ENCODE assay signal across 8 cellular contexts in genomic region chrX:123960956-123961267, GRCh38. TPM values are rescaled to one million over a fixed set of nuclear protein-coding genes. Genes with fewer than 3 reads are reported as not detected.
DNase-seq lines count a peak whose midpoint lies in the region; ATAC-seq and TF ChIP-seq lines count a peak whose summit lies in the region.

No MANE protein-coding gene starts in this region.

- H3K4me3 Mint-ChIP-seq in activated naive CD8-positive, alpha-beta T cell treated with anti-CD3 and anti-CD28 coated beads for 36 hours: peak overlapping the region; percentile 97

- H4K20me1 ChIP-seq in SK-N-SH (ENCODE audit: insufficient read depth): peaks cover 27% of the 10 kb centered on the region

- H3K9ac ChIP-seq in SK-N-SH: peak overlapping the region; percentile 98
- peak overlapping the region; percentile 95 to 98 for H3K9ac ChIP-seq in stomach smooth muscle (ENCODE audit: low read length in 2 of 2)

- H3K4me1 ChIP-seq in SK-N-SH (ENCODE audit: control insufficient read depth in 1 of 2, insufficient read depth in 2 of 2, low read depth in 1 of 2, low read length in 1 of 2): no peaks in the 10 kb centered on the region; a peak in 1 of 4 replicates
- no peaks in the 10 kb centered on the region for H3K4me1 ChIP-seq in stomach smooth muscle (ENCODE audit: control insufficient read depth, insufficient read depth, low read length)

- no peaks in the 10 kb centered on the region; the same call in 1 of the 2 replicates for H3K9me2 ChIP-seq in SK-N-SH

- H3K4me2 ChIP-seq in SK-N-SH: peak overlapping the region; percentile 81

- H3K4me3 ChIP-seq in SK-N-SH (ENCODE audit: low read depth in 2 of 2, low read length in 1 of 2) (peak overlapping the region; percentile 64 to 82), kidney epithelial cell (ENCODE audit: low read depth, low read length) (peak overlapping the region; percentile 81), stomach smooth muscle (ENCODE audit: low read length in 2 of 2) (peak overlapping the region; percentile 77 to 81)

- DNase-seq in SK-N-SH (no peak), kidney epithelial cell (ENCODE audit: low read depth) (no peak), NCI-H446 (lab: John Stamatoyannopoulos, UW) (no peak), AG08396 (ENCODE audit: low spot score) (no peak)
- DNase-seq in activated naive CD8-positive, alpha-beta T cell treated with anti-CD3 and anti-CD28 coated beads for 36 hours: peak; percentile 1

- H3K4me1 Mint-ChIP-seq in activated naive CD8-positive, alpha-beta T cell treated with anti-CD3 and anti-CD28 coated beads for 36 hours: peaks cover 13% of the 10 kb centered on the region

- POLR2A ChIA-PET in SK-N-SH (lab: Yijun Ruan, JAX): no interaction called here

- TF ChIP-seq RAD21 in SK-N-SH (IDR thresholded peaks at IDR 0.05; ENCODE audit: low read length): no peak

- CTCF ChIA-PET in SK-N-SH (lab: Yijun Ruan, JAX): interaction anchor here (0.5 to 3.3 kb wide), 3 partner anchors 16 to 128 kb away, joined by 3 to 15 read pairs (median 4); no protein-coding TSS in a partner anchor

- no peak for TF ChIP-seq CTCF in SK-N-SH (IDR thresholded peaks at IDR 0.05)
- TF ChIP-seq CTCF in kidney epithelial cell (IDR thresholded peaks at IDR 0.05; ENCODE audit: insufficient read depth, low read length, poor library complexity, severe bottlenecking): no peak

- H3F3A ChIP-seq in SK-N-SH (replicated peaks; ENCODE audit: insufficient read depth): peaks cover 21% of the 10 kb centered on the region

- peaks cover 5% of the 10 kb centered on the region for H3K27me3 Mint-ChIP-seq in activated naive CD8-positive, alpha-beta T cell treated with anti-CD3 and anti-CD28 coated beads for 36 hours

- peak overlapping the region; percentile 32; the same call in 1 of the 2 replicates for H2AFZ ChIP-seq in SK-N-SH (ENCODE audit: low read depth)

- H3K27me3 ChIP-seq in SK-N-SH (ENCODE audit: insufficient read depth): no peaks in the 10 kb centered on the region
- no peaks in the 10 kb centered on the region for H3K27me3 ChIP-seq in kidney epithelial cell (ENCODE audit: control insufficient read depth, insufficient read depth, low read length)
- no peaks in the 10 kb centered on the region for H3K27me3 ChIP-seq in stomach smooth muscle (ENCODE audit: control insufficient read depth in 1 of 2, insufficient read depth in 2 of 2, low read length in 2 of 2)

- H3K9me3 ChIP-seq in SK-N-SH: no peaks in the 10 kb centered on the region
- no peaks in the 10 kb centered on the region for H3K9me3 ChIP-seq in stomach smooth muscle (ENCODE audit: control insufficient read depth in 2 of 2, low read length in 2 of 2)

- H3K79me2 ChIP-seq in SK-N-SH (ENCODE audit: insufficient read depth): peaks cover 48% of the 10 kb centered on the region

- 5% methylated on average over 12 of the region's 13 CpGs for WGBS in SK-N-SH (ENCODE audit: low lambda C conversion rate)

- TF ChIP-seq EP300 in SK-N-SH (IDR thresholded peaks at IDR 0.05; ENCODE audit: borderline replicate concordance in 1 of 2, low read depth in 1 of 2, low read length in 1 of 2): no peak

- H3K9me3 Mint-ChIP-seq in activated naive CD8-positive, alpha-beta T cell treated with anti-CD3 and anti-CD28 coated beads for 36 hours: no peaks in the 10 kb centered on the region

- no peak for ATAC-seq in SK-N-SH treated with all-trans-retinoic acid at 6 μM for 48 hours
- no peak for ATAC-seq in HG02840 (IDR thresholded peaks at IDR 0.05; ENCODE audit: low FRiP score, unreplicated experiment)

- H3K36me3 Mint-ChIP-seq in activated naive CD8-positive, alpha-beta T cell treated with anti-CD3 and anti-CD28 coated beads for 36 hours: peaks cover 25% of the 10 kb centered on the region

- peak overlapping the region; percentile 90 to 96 for H3K27ac ChIP-seq in SK-N-SH (ENCODE audit: low read depth in 2 of 2, low read length in 1 of 2)
- peak overlapping the region; percentile 96 for H3K27ac ChIP-seq in stomach smooth muscle (ENCODE audit: low read length)

- peak overlapping the region; percentile 100 for H3K27ac Mint-ChIP-seq in activated naive CD8-positive, alpha-beta T cell treated with anti-CD3 and anti-CD28 coated beads for 36 hours

- no peaks in the 10 kb centered on the region for H3K36me3 ChIP-seq in SK-N-SH (replicated peaks in 1 of 2; ENCODE audit: control insufficient read depth in 1 of 2, insufficient read depth in 2 of 2, low read length in 1 of 2)
- no peaks in the 10 kb centered on the region for H3K36me3 ChIP-seq in kidney epithelial cell (ENCODE audit: control insufficient read depth, insufficient read depth, low read length)
- H3K36me3 ChIP-seq in stomach smooth muscle (ENCODE audit: control insufficient read depth in 2 of 2, insufficient read depth in 2 of 2, low read length in 2 of 2): no peaks in the 10 kb centered on the region

TF ChIP-seq in SK-N-SH, 30 proteins besides CTCF, POLR2A, EP300 and RAD21 (continues in another document):
- TF ChIP-seq FOSL2 (IDR thresholded peaks at IDR 0.05; ENCODE audit: borderline replicate concordance, low read depth) (no peak), IRF3 (IDR thresholded peaks at IDR 0.05; ENCODE audit: low read depth, low read length) (no peak)

TF ChIP-seq in SK-N-SH treated with all-trans-retinoic acid at 6 μM for 48 hours, 23 proteins besides CTCF, POLR2A, EP300 and RAD21 (continues in another document):
- no peak for TF ChIP-seq RARB (CRISPR knock-in tag; IDR thresholded peaks at IDR 0.05)
- no peak for TF ChIP-seq ISL1 (CRISPR knock-in tag; IDR thresholded peaks at IDR 0.05)
- no peak for TF ChIP-seq CREB5 (CRISPR knock-in tag; IDR thresholded peaks at IDR 0.05; ENCODE audit: low read depth)
- TF ChIP-seq OSR1 (CRISPR knock-in tag; IDR thresholded peaks at IDR 0.05): no peak
- no peak for TF ChIP-seq GLIS3 (CRISPR knock-in tag; IDR thresholded peaks at IDR 0.05)
- TF ChIP-seq PATZ1 (CRISPR knock-in tag; IDR thresholded peaks at IDR 0.05; ENCODE audit: borderline replicate concordance): no peak
- TF ChIP-seq ZFP3 (CRISPR knock-in tag; IDR thresholded peaks at IDR 0.05): no peak
- TF ChIP-seq ZFP30 (CRISPR knock-in tag; IDR thresholded peaks at IDR 0.05): no peak
- TF ChIP-seq TOX (CRISPR knock-in tag; IDR thresholded peaks at IDR 0.05; ENCODE audit: borderline replicate concordance): no peak
- TF ChIP-seq ZNF70 (CRISPR knock-in tag; IDR thresholded peaks at IDR 0.05): no peak
- no peak for TF ChIP-seq TSHZ2 (CRISPR knock-in tag; IDR thresholded peaks at IDR 0.05)
- no peak for TF ChIP-seq ESRRG (CRISPR knock-in tag; IDR thresholded peaks at IDR 0.05)
- no peak for TF ChIP-seq BACH2 (CRISPR knock-in tag; IDR thresholded peaks at IDR 0.05; ENCODE audit: borderline replicate concordance)

RNA-seq across cellular contexts. Expression of gene STAG2, which starts 0.6 kb away (rescaled TPM):
- 11.3 and 11.6 TPM in 2 replicates for polyA plus RNA-seq in SK-N-SH (2012; rRNA removed)
- polyA plus RNA-seq in SK-N-SH (2012; cell fraction: cytosol; rRNA removed): 20.3 and 21.0 TPM in 2 replicates
- polyA plus RNA-seq in SK-N-SH (2012; cell fraction: nucleus; rRNA removed): 4.9 and 13.5 TPM in 2 replicates
- 100 to 1,000 TPM; 109 to 112 TPM for total RNA-seq in activated naive CD8-positive, alpha-beta T cell treated with anti-CD3 and anti-CD28 coated beads for 36 hours
- total RNA-seq in kidney epithelial cell: 29.2 and 35.1 TPM in 2 replicates
